Comparison of ENCODE assay signal across 8 cellular contexts in genomic region chr4:155442267-155443105, GRCh38.
A peak's percentile ranks its signal among the peaks of the same experiment; 100 is the strongest.
DNase-seq lines count a peak whose midpoint lies in the region; ATAC-seq and TF ChIP-seq lines count a peak whose summit lies in the region.

No MANE protein-coding gene starts in this region.

- intact Hi-C loops in left lung (cut with DNase I): loop anchor here in 1 of 2 donors (10.0 kb wide), 1 partner anchor 352 kb away; no protein-coding TSS in a partner anchor

- H3K9me3 ChIP-seq in left lung: no peaks in the 10 kb centered on the region

- DNase-seq in NCI-H1436 (lab: John Stamatoyannopoulos, UW) (peak; percentile 7), NCI-H1436 treated with DMSO at 0.1 percent for 48 hours (lab: John Stamatoyannopoulos, UW) (no peak), NCI-H2029 treated with DMSO at 0.1 percent for 48 hours (lab: John Stamatoyannopoulos, UW) (peak; percentile 17), coronary artery (ENCODE audit: low spot score) (peak; percentile 83), left lung (peak; percentile 76 to 86)
- peak; percentile 24 to 48 for DNase-seq in activated CD4-positive, alpha-beta T cell treated with anti-CD3 and anti-CD28 coated beads for 4 hours
- peak; percentile 62 to 76 for DNase-seq in stimulated activated CD4-positive, alpha-beta T cell treated with anti-CD3 and anti-CD28 coated beads, Interleukin-2, amount 100 ng/mL, for 24 hours

- H3K27me3 ChIP-seq in left lung: no peaks in the 10 kb centered on the region

- H3K4me3 ChIP-seq in coronary artery: peak overlapping the region; percentile 53
- no peak overlapping the region for H3K4me3 ChIP-seq in left lung

- peak overlapping the region; percentile 35 to 39 for H3K27ac ChIP-seq in coronary artery
- no peak overlapping the region for H3K27ac ChIP-seq in left lung

- no peaks in the 10 kb centered on the region for H3K4me1 ChIP-seq in left lung

- no peaks in the 10 kb centered on the region for H3K36me3 ChIP-seq in left lung

- TF ChIP-seq CTCF in coronary artery (IDR thresholded peaks at IDR 0.05) (peak; percentile 92), left lung (IDR thresholded peaks at IDR 0.05) (peak; percentile 85 to 88)

- peak; percentile 82 for ATAC-seq in HG02642 (IDR thresholded peaks at IDR 0.05; ENCODE audit: poor library complexity, unreplicated experiment)
- peak; percentile 99 for ATAC-seq in left lung

Comparison
In these comparisons a context has a peak if more than half of its experiments do, and no peak if none do; other contexts are left out.
1. H3K27ac ChIP-seq: peak in coronary artery (2 of 2); none in left lung (0 of 2).